In genomic region chr4:113524505-113525186, GRCh38 we compare ENCODE assay signal across 13 cellular contexts.
DNase-seq lines count a peak whose midpoint lies in the region; ATAC-seq lines count a peak whose summit lies in the region.
"Had no signal": no experiment of that assay in that cellular context is flagged by ENCODE, and none has a peak within 500 bp of the region (broad histone marks: within the 10 kb centered on the region; RNA-seq: fewer than 3 reads in every experiment).

No MANE protein-coding gene starts in this region.

- CTCF ChIA-PET in CD4-positive, alpha-beta memory T cell (lab: Charles Lee; ENCODE audit: partially characterized antibody): no interaction called here
- CTCF ChIA-PET in activated CD8-positive, alpha-beta memory T cell treated with anti-CD3 and anti-CD28 coated beads, Interleukin-2, amount 10 ng/mL, durations not matched to agents 7 days and 5 days (lab: Charles Lee): no interaction called here

- DNase-seq in activated T-cell treated with anti-CD3 and anti-CD28 coated beads, Interleukin-2, amount 50 U/mL, for 4 hours: no peak
- no peak for DNase-seq in activated T-cell treated with anti-CD3 and anti-CD28 coated beads, Interleukin-2, amount 50 U/mL, for 48 hours
- DNase-seq in stimulated activated naive CD8-positive, alpha-beta T cell treated with anti-CD3 and anti-CD28 coated beads, Interleukin-15, amount 100 ng/mL, for 72 hours: no peak
- DNase-seq in effector CD4-positive, alpha-beta T cell: no peak
- no peak for DNase-seq in CD4-positive, alpha-beta memory T cell
- DNase-seq in activated CD8-positive, alpha-beta memory T cell treated with anti-CD3 and anti-CD28 coated beads, Interleukin-2, amount 10 ng/mL, durations not matched to agents 7 days and 5 days: no peak
- DNase-seq: activated CD4-positive, alpha-beta T cell treated with anti-CD3 and anti-CD28 coated beads for 4 hours; adrenal gland; NCI-H1092 treated with DMSO at 0.1 percent for 48 hours had no signal

- ATAC-seq in activated T-cell treated with anti-CD3 and anti-CD28 coated beads, Interleukin-2, amount 50 U/mL, for 4 hours: peak; percentile 30 to 54
- peak; percentile 35 for ATAC-seq in GM21619 (IDR thresholded peaks at IDR 0.05; ENCODE audit: unreplicated experiment)
- peak; percentile 33 for ATAC-seq in HG03108 (IDR thresholded peaks at IDR 0.05; ENCODE audit: unreplicated experiment)
- ATAC-seq in stimulated activated naive CD8-positive, alpha-beta T cell treated with anti-CD3 and anti-CD28 coated beads, Interleukin-15, amount 100 ng/mL, for 72 hours: peak; percentile 64
- no peak for ATAC-seq in activated CD8-positive, alpha-beta memory T cell treated with anti-CD3 and anti-CD28 coated beads, Interleukin-2, amount 10 ng/mL, durations not matched to agents 7 days and 5 days
- ATAC-seq: left lobe of liver had no signal

- peaks cover 13% of the 10 kb centered on the region for H3K4me1 Mint-ChIP-seq in activated T-cell treated with anti-CD3 and anti-CD28 coated beads, Interleukin-2, amount 50 U/mL, for 4 hours (ENCODE audit: low read depth)
- H3K4me1 Mint-ChIP-seq in stimulated activated naive CD8-positive, alpha-beta T cell treated with anti-CD3 and anti-CD28 coated beads, Interleukin-15, amount 100 ng/mL, for 72 hours: peaks cover 15% of the 10 kb centered on the region
- no peaks in the 10 kb centered on the region for H3K4me1 Mint-ChIP-seq in CD4-positive, alpha-beta memory T cell
- peaks cover 12% of the 10 kb centered on the region for H3K4me1 Mint-ChIP-seq in activated CD8-positive, alpha-beta memory T cell treated with anti-CD3 and anti-CD28 coated beads, Interleukin-2, amount 10 ng/mL, durations not matched to agents 7 days and 5 days
- H3K4me1 Mint-ChIP-seq: neural progenitor cell had no signal

- no peaks in the 10 kb centered on the region for H3K9me3 Mint-ChIP-seq in activated T-cell treated with anti-CD3 and anti-CD28 coated beads, Interleukin-2, amount 50 U/mL, for 4 hours
- H3K9me3 Mint-ChIP-seq in stimulated activated naive CD8-positive, alpha-beta T cell treated with anti-CD3 and anti-CD28 coated beads, Interleukin-15, amount 100 ng/mL, for 72 hours: no peaks in the 10 kb centered on the region
- no peaks in the 10 kb centered on the region for H3K9me3 Mint-ChIP-seq in CD4-positive, alpha-beta memory T cell
- H3K9me3 Mint-ChIP-seq in activated CD8-positive, alpha-beta memory T cell treated with anti-CD3 and anti-CD28 coated beads, Interleukin-2, amount 10 ng/mL, durations not matched to agents 7 days and 5 days (ENCODE audit: low read depth): no peaks in the 10 kb centered on the region
- H3K9me3 Mint-ChIP-seq: neural progenitor cell had no signal

- H3K27ac ChIP-seq in CD4-positive, alpha-beta memory T cell (ENCODE audit: low read depth, low read length): no peak overlapping the region
- H3K27ac ChIP-seq: adrenal gland, neural progenitor cell had no signal

- POLR2A ChIA-PET in CD4-positive, alpha-beta memory T cell (lab: Charles Lee; ENCODE audit: partially characterized antibody): no interaction called here

- intact Hi-C loops in CD4-positive, alpha-beta memory T cell (cut with micrococcal nuclease): no loop called here

- no peak overlapping the region for H3K4me3 Mint-ChIP-seq in activated T-cell treated with anti-CD3 and anti-CD28 coated beads, Interleukin-2, amount 50 U/mL, for 4 hours
- H3K4me3 Mint-ChIP-seq in stimulated activated naive CD8-positive, alpha-beta T cell treated with anti-CD3 and anti-CD28 coated beads, Interleukin-15, amount 100 ng/mL, for 72 hours: peak overlapping the region; percentile 2 to 11
- no peak overlapping the region for H3K4me3 Mint-ChIP-seq in CD4-positive, alpha-beta memory T cell
- no peak overlapping the region for H3K4me3 Mint-ChIP-seq in activated CD8-positive, alpha-beta memory T cell treated with anti-CD3 and anti-CD28 coated beads, Interleukin-2, amount 10 ng/mL, durations not matched to agents 7 days and 5 days
- H3K4me3 Mint-ChIP-seq: neural progenitor cell had no signal

- H3K9me3 ChIP-seq in CD4-positive, alpha-beta memory T cell (ENCODE audit: control insufficient read depth in 1 of 2, low read length in 2 of 2): no peaks in the 10 kb centered on the region
- H3K9me3 ChIP-seq: adrenal gland had no signal

- peaks cover 7% of the 10 kb centered on the region for H3K36me3 ChIP-seq in CD4-positive, alpha-beta memory T cell (ENCODE audit: insufficient read depth, low read length)
- H3K36me3 ChIP-seq: adrenal gland, neural progenitor cell had no signal

- peak overlapping the region in 1 of 2 donors; percentile 19 for H3K27ac Mint-ChIP-seq in stimulated activated naive CD8-positive, alpha-beta T cell treated with anti-CD3 and anti-CD28 coated beads, Interleukin-15, amount 100 ng/mL, for 72 hours
- H3K27ac Mint-ChIP-seq in CD4-positive, alpha-beta memory T cell: no peak overlapping the region
- no peak overlapping the region for H3K27ac Mint-ChIP-seq in activated CD8-positive, alpha-beta memory T cell treated with anti-CD3 and anti-CD28 coated beads, Interleukin-2, amount 10 ng/mL, durations not matched to agents 7 days and 5 days
- H3K27ac Mint-ChIP-seq: neural progenitor cell had no signal

- peaks cover 59% of the 10 kb centered on the region for H3K36me3 Mint-ChIP-seq in activated T-cell treated with anti-CD3 and anti-CD28 coated beads, Interleukin-2, amount 50 U/mL, for 4 hours (ENCODE audit: insufficient read depth)
- H3K36me3 Mint-ChIP-seq in CD4-positive, alpha-beta memory T cell: peaks cover 54 to 63% of the 10 kb centered on the region in 2 donors
- H3K36me3 Mint-ChIP-seq in activated CD8-positive, alpha-beta memory T cell treated with anti-CD3 and anti-CD28 coated beads, Interleukin-2, amount 10 ng/mL, durations not matched to agents 7 days and 5 days: peaks cover 44% of the 10 kb centered on the region

- no peaks in the 10 kb centered on the region for H3K27me3 ChIP-seq in CD4-positive, alpha-beta memory T cell (ENCODE audit: insufficient read depth, low read length)
- H3K27me3 ChIP-seq: adrenal gland, neural progenitor cell had no signal

- H3K27me3 Mint-ChIP-seq in activated T-cell treated with anti-CD3 and anti-CD28 coated beads, Interleukin-2, amount 50 U/mL, for 4 hours (ENCODE audit: low read depth): no peaks in the 10 kb centered on the region
- no peaks in the 10 kb centered on the region for H3K27me3 Mint-ChIP-seq in stimulated activated naive CD8-positive, alpha-beta T cell treated with anti-CD3 and anti-CD28 coated beads, Interleukin-15, amount 100 ng/mL, for 72 hours
- no peaks in the 10 kb centered on the region for H3K27me3 Mint-ChIP-seq in CD4-positive, alpha-beta memory T cell
- H3K27me3 Mint-ChIP-seq in activated CD8-positive, alpha-beta memory T cell treated with anti-CD3 and anti-CD28 coated beads, Interleukin-2, amount 10 ng/mL, durations not matched to agents 7 days and 5 days: no peaks in the 10 kb centered on the region

- no peaks in the 10 kb centered on the region for H3K4me1 ChIP-seq in CD4-positive, alpha-beta memory T cell (ENCODE audit: insufficient read depth, low read length)
- H3K4me1 ChIP-seq: adrenal gland, neural progenitor cell had no signal

- no peak overlapping the region for H3K4me3 ChIP-seq in CD4-positive, alpha-beta memory T cell (ENCODE audit: low read length in 2 of 2)
- H3K4me3 ChIP-seq: adrenal gland, neural progenitor cell had no signal

Comparison
In these comparisons a context has a peak if more than half of its experiments do, and no peak if none do; other contexts are left out.
1. H3K4me3 Mint-ChIP-seq: peak in stimulated activated naive CD8-positive, alpha-beta T cell treated with anti-CD3 and anti-CD28 coated beads, Interleukin-15, amount 100 ng/mL, for 72 hours (2 of 2); none in activated T-cell treated with anti-CD3 and anti-CD28 coated beads, Interleukin-2, amount 50 U/mL, for 4 hours (single experiment), CD4-positive, alpha-beta memory T cell (0 of 8) and activated CD8-positive, alpha-beta memory T cell treated with anti-CD3 and anti-CD28 coated beads, Interleukin-2, amount 10 ng/mL, durations not matched to agents 7 days and 5 days (single experiment).